Comparison of ENCODE assay signal across 1 cellular context in the genomic region with DNA sequence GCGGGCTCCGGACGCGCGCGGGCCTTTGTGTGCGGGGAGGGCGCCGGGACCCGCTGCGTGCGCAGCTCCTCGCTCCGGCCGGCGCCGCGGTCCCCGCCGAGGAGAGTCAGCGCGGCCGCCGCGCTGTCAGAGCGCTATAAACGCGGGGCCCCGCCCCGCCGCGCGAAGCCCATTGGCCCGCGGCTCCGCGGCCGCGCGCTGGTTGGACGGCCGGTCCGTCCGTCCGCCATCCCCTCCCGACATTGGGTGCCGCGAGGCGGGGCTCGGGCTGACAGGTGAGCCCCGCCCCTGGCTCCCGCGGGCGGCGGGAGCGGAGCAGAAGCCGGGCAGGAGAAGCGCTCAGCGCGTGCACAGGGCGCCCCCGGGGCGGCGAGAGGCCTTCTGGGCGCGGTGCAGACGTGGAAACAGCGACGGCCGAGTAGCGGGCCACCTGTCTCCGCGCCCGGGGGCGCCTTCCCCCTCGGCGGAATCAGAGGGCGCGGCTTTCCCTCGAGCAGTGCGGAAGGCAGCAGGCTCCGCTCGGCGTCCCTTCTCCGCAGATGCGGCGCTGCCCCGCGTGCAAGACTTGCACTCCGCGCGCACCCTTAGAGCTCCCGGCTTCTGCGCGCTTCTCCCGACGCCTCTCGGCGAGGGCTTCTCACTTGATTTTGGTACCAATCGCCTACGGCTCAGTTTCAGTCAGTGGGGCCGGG.
TF ChIP-seq lines count a peak whose summit lies in the region.

A gene with protein sequence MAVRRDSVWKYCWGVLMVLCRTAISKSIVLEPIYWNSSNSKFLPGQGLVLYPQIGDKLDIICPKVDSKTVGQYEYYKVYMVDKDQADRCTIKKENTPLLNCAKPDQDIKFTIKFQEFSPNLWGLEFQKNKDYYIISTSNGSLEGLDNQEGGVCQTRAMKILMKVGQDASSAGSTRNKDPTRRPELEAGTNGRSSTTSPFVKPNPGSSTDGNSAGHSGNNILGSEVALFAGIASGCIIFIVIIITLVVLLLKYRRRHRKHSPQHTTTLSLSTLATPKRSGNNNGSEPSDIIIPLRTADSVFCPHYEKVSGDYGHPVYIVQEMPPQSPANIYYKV (minus strand): TSS at position 111 of the 692 bp plus-strand sequence. CDS start 698 bp downstream, outside the sequence.

TF ChIP-seq in K562, 482 proteins besides CTCF, POLR2A, EP300 and RAD21 (continued from another document):
- TF ChIP-seq, protein P1, sequence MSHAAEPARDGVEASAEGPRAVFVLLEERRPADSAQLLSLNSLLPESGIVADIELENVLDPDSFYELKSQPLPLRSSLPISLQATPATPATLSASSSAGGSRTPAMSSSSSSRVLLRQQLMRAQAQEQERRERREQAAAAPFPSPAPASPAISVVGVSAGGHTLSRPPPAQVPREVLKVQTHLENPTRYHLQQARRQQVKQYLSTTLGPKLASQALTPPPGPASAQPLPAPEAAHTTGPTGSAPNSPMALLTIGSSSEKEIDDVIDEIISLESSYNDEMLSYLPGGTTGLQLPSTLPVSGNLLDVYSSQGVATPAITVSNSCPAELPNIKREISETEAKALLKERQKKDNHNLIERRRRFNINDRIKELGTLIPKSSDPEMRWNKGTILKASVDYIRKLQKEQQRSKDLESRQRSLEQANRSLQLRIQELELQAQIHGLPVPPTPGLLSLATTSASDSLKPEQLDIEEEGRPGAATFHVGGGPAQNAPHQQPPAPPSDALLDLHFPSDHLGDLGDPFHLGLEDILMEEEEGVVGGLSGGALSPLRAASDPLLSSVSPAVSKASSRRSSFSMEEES (CRISPR knock-in tag; IDR thresholded peaks at IDR 0.05), result no peak
- TF ChIP-seq USF2 (CRISPR knock-in tag; IDR thresholded peaks at IDR 0.05), result no peak
- no peak for TF ChIP-seq RBM15 (IDR thresholded peaks at IDR 0.05; ENCODE audit: insufficient read depth, low read length)
